In genomic region chr6:129565331-129565730, GRCh38 we compare ENCODE assay signal across 19 cellular contexts.
DNase-seq lines count a peak whose midpoint lies in the region; ATAC-seq, FAIRE-seq and TF ChIP-seq lines count a peak whose summit lies in the region.
"Had no signal": no experiment of that assay in that cellular context is flagged by ENCODE, and none has a peak within 500 bp of the region (broad histone marks: within the 10 kb centered on the region; RNA-seq: fewer than 3 reads in every experiment).

No MANE protein-coding gene starts in this region.

- H3K4me1 Mint-ChIP-seq in Caco-2 (ENCODE audit: low read depth, unreplicated experiment), result peaks cover 27% of the 10 kb centered on the region
- H3K4me1 Mint-ChIP-seq in endothelial cell (ENCODE audit: unreplicated experiment), result no peaks in the 10 kb centered on the region

- no peak overlapping the region for H3K18ac ChIP-seq in mesendoderm (ENCODE audit: low read length)

- peak; percentile 45 to 70 for DNase-seq in Caco-2
- DNase-seq in Jurkat, Clone E6-1 (ENCODE audit: low read depth, low spot score), result peak; percentile 17
- no peak for DNase-seq in endothelial cell (ENCODE audit: low spot score)
- peak; percentile 72 for DNase-seq in mesendoderm
- no peak for DNase-seq in NCI-H82 treated with DMSO at 0.1 percent for 48 hours (lab: John Stamatoyannopoulos, UW; ENCODE audit: unreplicated experiment)
- no peak for DNase-seq in HTR-8/SVneo (ENCODE audit: insufficient read length, low spot score)
- DNase-seq in RWPE1 (ENCODE audit: low spot score), result no peak
- DNase-seq: AML-193; Calu3; CD4-positive, alpha-beta T cell; DMS79 treated with DMSO at 0.1 percent for 48 hours; GOT3; H7 had no signal

- H3K9me3 Mint-ChIP-seq in Caco-2 (ENCODE audit: unreplicated experiment) (peaks cover 7% of the 10 kb centered on the region), endothelial cell (ENCODE audit: unreplicated experiment) (no peaks in the 10 kb centered on the region)
- H3K9me3 Mint-ChIP-seq: CD4-positive, alpha-beta T cell had no signal

- H3K56ac ChIP-seq in mesendoderm (ENCODE audit: low read length), result no peak overlapping the region

- TF ChIP-seq CTCF in Caco-2 (IDR thresholded peaks at IDR 0.05; ENCODE audit: insufficient read depth in 1 of 2, low read depth in 1 of 2, low read length in 1 of 2, severe bottlenecking in 1 of 2, unreplicated experiment in 1 of 2), result no peak
- no peak for TF ChIP-seq CTCF in endothelial cell (IDR thresholded peaks at IDR 0.05; ENCODE audit: unreplicated experiment)
- no peak for TF ChIP-seq CTCF in RWPE1 (conservative IDR thresholded peaks at IDR 0.05; ENCODE audit: low read depth)

- no peak for TF ChIP-seq POLR2A in GM18505 (IDR thresholded peaks at IDR 0.05; ENCODE audit: borderline replicate concordance, extremely low read depth, insufficient read depth, insufficient read length)

- POLR2A ChIA-PET in Caco-2 (lab: Charles Lee) (interaction anchor here (0.6 kb wide), 1 partner anchor 76 kb away, joined by 3 read pairs; no protein-coding TSS in a partner anchor), RWPE1 (lab: Yijun Ruan, JAX; ENCODE audit: low non-redundant PET) (no interaction called here)

- H2BK5ac ChIP-seq in mesendoderm (ENCODE audit: low read length), result no peak overlapping the region

- H3K27ac Mint-ChIP-seq in Caco-2 (ENCODE audit: unreplicated experiment), result peak overlapping the region; percentile 42
- H3K27ac Mint-ChIP-seq in endothelial cell (ENCODE audit: unreplicated experiment), result peak overlapping the region; percentile 4
- H3K27ac Mint-ChIP-seq: CD4-positive, alpha-beta T cell had no signal

- H3K4me1 ChIP-seq in Caco-2 (peaks cover 31% of the 10 kb centered on the region), mesendoderm (ENCODE audit: control insufficient read depth, low read depth, low read length) (no peaks in the 10 kb centered on the region)
- H3K4me1 ChIP-seq: A549 had no signal

- H2BK15ac ChIP-seq in mesendoderm (replicated peaks; ENCODE audit: low read depth), result no peak overlapping the region

- peaks cover 6% of the 10 kb centered on the region for H3K36me3 Mint-ChIP-seq in Caco-2 (ENCODE audit: insufficient read depth, unreplicated experiment)
- peaks cover 4% of the 10 kb centered on the region for H3K36me3 Mint-ChIP-seq in endothelial cell (ENCODE audit: low read depth, unreplicated experiment)

- FAIRE-seq in HTR-8/SVneo (lab: Jason Lieb, UNC), result no peak
- FAIRE-seq: A549, GM12878, GM19239 had no signal

- H3K27me3 ChIP-seq in Caco-2 (replicated peaks; ENCODE audit: control insufficient read depth, insufficient read depth, low read length) (no peaks in the 10 kb centered on the region), mesendoderm (ENCODE audit: insufficient read depth, low read length, poor library complexity) (no peaks in the 10 kb centered on the region)

- H3K23ac ChIP-seq in mesendoderm (ENCODE audit: low read length), result no peak overlapping the region

- H3K27ac ChIP-seq in mesendoderm (ENCODE audit: low read depth, low read length), result no peak overlapping the region
- H3K27ac ChIP-seq in RWPE1, result no peak overlapping the region
- H3K27ac ChIP-seq: 22Rv1, A549, C4-2B had no signal

- H4K5ac ChIP-seq in mesendoderm (ENCODE audit: low read length), result no peak overlapping the region

- H3K9ac ChIP-seq in mesendoderm (ENCODE audit: low read length), result no peak overlapping the region

- no TSS peak for BruUV-seq in Caco-2 (replicated peaks; lab: Mats Ljungman, UMichigan)

- H2BK120ac ChIP-seq in mesendoderm (ENCODE audit: low read depth, low read length), result no peak overlapping the region

- no peaks in the 10 kb centered on the region for H3K79me1 ChIP-seq in mesendoderm (ENCODE audit: low read length)

- H3K4me3 ChIP-seq in Caco-2 (ENCODE audit: low read depth, low read length), result no peak overlapping the region
- H3K4me3 ChIP-seq in Jurkat, Clone E6-1 (ENCODE audit: low read length), result no peak overlapping the region
- H3K4me3 ChIP-seq in mesendoderm (ENCODE audit: low read length), result no peak overlapping the region
- H3K4me3 ChIP-seq: A549, GM12878 had no signal

- CTCF ChIA-PET in Caco-2 (lab: Charles Lee) (interaction anchor here (0.7 to 2.7 kb wide), 4 partner anchors 10 to 95 kb away, joined by 3 to 13 read pairs (median 5); no protein-coding TSS in a partner anchor), RWPE1 (lab: Yijun Ruan, JAX) (interaction anchor here (0.6 to 1.0 kb wide), 2 partner anchors 19 to 493 kb away, joined by 3 read pairs; no protein-coding TSS in a partner anchor)

- H4K8ac ChIP-seq in mesendoderm (ENCODE audit: low read depth, low read length), result no peak overlapping the region

- no peaks in the 10 kb centered on the region for H3K79me2 ChIP-seq in mesendoderm (ENCODE audit: control insufficient read depth, insufficient read depth, low read length)

- H3K36me3 ChIP-seq in Caco-2 (ENCODE audit: control insufficient read depth, insufficient read depth, low read length) (no peaks in the 10 kb centered on the region), mesendoderm (ENCODE audit: control insufficient read depth, insufficient read depth, low read length) (no peaks in the 10 kb centered on the region)

- H3K4ac ChIP-seq in mesendoderm (ENCODE audit: low read depth, low read length), result no peak overlapping the region

- WGBS in mesendoderm (ENCODE audit: extremely low coverage, insufficient coverage, low lambda C conversion rate), result no CpG with 5 or more reads among the region's 4 CpGs

- no peak for ATAC-seq in GM18505 (IDR thresholded peaks at IDR 0.05; ENCODE audit: unreplicated experiment)
- ATAC-seq: A549, GM12878 had no signal

- no peak overlapping the region for H3K4me2 ChIP-seq in mesendoderm (ENCODE audit: low read length)
- H3K4me2 ChIP-seq: A549 had no signal

- H3K27me3 Mint-ChIP-seq in Caco-2 (ENCODE audit: insufficient read depth, unreplicated experiment) (no peaks in the 10 kb centered on the region), endothelial cell (ENCODE audit: unreplicated experiment) (peaks cover 2% of the 10 kb centered on the region)
- H3K27me3 Mint-ChIP-seq: CD4-positive, alpha-beta T cell had no signal

- intact Hi-C loops in Caco-2 (cut with micrococcal nuclease; ENCODE audit: unreplicated experiment), result loop anchor here (1.0 kb wide), 1 partner anchor 20 kb away; no protein-coding TSS in a partner anchor

- H3K4me3 Mint-ChIP-seq in Caco-2 (ENCODE audit: unreplicated experiment) (peak overlapping the region; percentile 4), endothelial cell (ENCODE audit: unreplicated experiment) (no peak overlapping the region)
- H3K4me3 Mint-ChIP-seq: CD4-positive, alpha-beta T cell had no signal

- no peak overlapping the region for H2AK5ac ChIP-seq in mesendoderm (ENCODE audit: low read length)

- no peaks in the 10 kb centered on the region for H3K9me3 ChIP-seq in Caco-2
- H3K9me3 ChIP-seq: A549 had no signal

Comparison
In these comparisons a context has a peak if more than half of its experiments do, and no peak if none do; other contexts are left out.
1. DNase-seq: peak in Caco-2 (2 of 2), Jurkat, Clone E6-1 (single experiment) and mesendoderm (single experiment); none in endothelial cell (single experiment), NCI-H82 treated with DMSO at 0.1 percent for 48 hours (single experiment), HTR-8/SVneo (single experiment) and RWPE1 (single experiment).